Comparison of ENCODE assay signal across 15 cellular contexts in genomic region chr17:79029327-79030009, GRCh38. TPM values are rescaled to one million over a fixed set of nuclear protein-coding genes. Genes with fewer than 3 reads are reported as not detected.
A peak's percentile ranks its signal among the peaks of the same experiment; 100 is the strongest.
DNase-seq lines count a peak whose midpoint lies in the region; ATAC-seq and TF ChIP-seq lines count a peak whose summit lies in the region.
"Had no signal": no experiment of that assay in that cellular context is flagged by ENCODE, and none has a peak within 500 bp of the region (broad histone marks: within the 10 kb centered on the region; RNA-seq: fewer than 3 reads in every experiment).

No MANE protein-coding gene starts in this region.

- peaks cover 28% of the 10 kb centered on the region for H3K9me1 ChIP-seq in IMR-90 (ENCODE audit: insufficient read depth, low read length)

- CTCF ChIA-PET in IMR-90 (lab: Yijun Ruan, JAX), result no interaction called here

- H3K9ac ChIP-seq in BLaER1, result no peak overlapping the region
- H3K9ac ChIP-seq in IMR-90 (ENCODE audit: low read depth, low read length), result no peak overlapping the region
- no peak overlapping the region for H3K9ac ChIP-seq in endodermal cell (ENCODE audit: extremely low read depth, low read length, poor library complexity, severe bottlenecking)

- no peak for TF ChIP-seq POLR2A in IMR-90 (IDR thresholded peaks at IDR 0.05; ENCODE audit: low read depth, low read length)

- peak overlapping the region; percentile 45 for H2AK5ac ChIP-seq in IMR-90 (ENCODE audit: low read depth, low read length)

- H3K27me3 ChIP-seq in BLaER1 (peaks cover 19% of the 10 kb centered on the region), IMR-90 (ENCODE audit: control insufficient read depth, insufficient read depth, low read length) (no peaks in the 10 kb centered on the region), endodermal cell (ENCODE audit: control insufficient read depth, insufficient read depth, low read length, poor library complexity, severe bottlenecking) (peaks cover 19% of the 10 kb centered on the region)

- intact Hi-C loops in IMR-90 (cut with micrococcal nuclease), result no loop called here
- intact Hi-C loops in natural killer cell (cut with micrococcal nuclease), result no loop called here

- no peak overlapping the region for H4K91ac ChIP-seq in IMR-90 (ENCODE audit: insufficient read depth, low read depth, low read length)

- DNase-seq in IMR-90 (no peak), endodermal cell (peak; percentile 52), retina (peak; percentile 15), natural killer cell (no peak), DMS79 (lab: John Stamatoyannopoulos, UW) (no peak)
- DNase-seq: CD4-positive, alpha-beta memory T cell; NCI-H1930; NCI-H2171; NCI-H510A; NCI-H82 had no signal

- POLR2A ChIA-PET in IMR-90 (lab: Charles Lee; ENCODE audit: unreplicated experiment), result interaction anchor here (0.6 kb wide), 1 partner anchor 20 kb away, joined by 9 read pairs; the partner anchor contains the start of gene CANT1

- H3K9me3 ChIP-seq in BLaER1 (no peaks in the 10 kb centered on the region), IMR-90 (ENCODE audit: control insufficient read depth, insufficient read depth, low read length) (no peaks in the 10 kb centered on the region), endodermal cell (ENCODE audit: control insufficient read depth, low read length) (no peaks in the 10 kb centered on the region)
- H3K9me3 ChIP-seq: HAP-1 had no signal

- H2BK20ac ChIP-seq in IMR-90 (ENCODE audit: low read depth, low read length), result no peak overlapping the region

- no TSS peak for BruUV-seq in IMR-90 (replicated peaks; lab: Mats Ljungman, UMichigan)

- H3K18ac ChIP-seq in IMR-90 (ENCODE audit: low read depth, low read length), result no peak overlapping the region

- H3K23ac ChIP-seq in IMR-90 (ENCODE audit: low read depth, low read length), result no peak overlapping the region

- H2BK15ac ChIP-seq in IMR-90 (ENCODE audit: low read depth, low read length), result no peak overlapping the region

- H3K4me2 ChIP-seq in BLaER1 (peak overlapping the region; percentile 55), IMR-90 (ENCODE audit: low read depth, low read length) (no peak overlapping the region)

- no peak overlapping the region for H4K5ac ChIP-seq in IMR-90 (ENCODE audit: low read depth, low read length)

- H3K4me3 Mint-ChIP-seq in endodermal cell, result no peak overlapping the region
- no peak overlapping the region for H3K4me3 Mint-ChIP-seq in natural killer cell
- H3K4me3 Mint-ChIP-seq: CD4-positive, alpha-beta memory T cell; IgD-negative memory B cell had no signal

- H3K27me3 Mint-ChIP-seq in endodermal cell (ENCODE audit: insufficient read depth), result peaks cover 61% of the 10 kb centered on the region
- peaks cover 16 to 38% of the 10 kb centered on the region in 2 donors for H3K27me3 Mint-ChIP-seq in natural killer cell (ENCODE audit: low read depth in 2 of 2)

- H3K4me3 ChIP-seq in BLaER1 (no peak overlapping the region), IMR-90 (ENCODE audit: insufficient read depth, low read depth, low read length) (no peak overlapping the region), endodermal cell (ENCODE audit: low read length) (no peak overlapping the region)
- H3K4me3 ChIP-seq: HAP-1 had no signal

- TF ChIP-seq CTCF in IMR-90 (conservative IDR thresholded peaks at IDR 0.05; ENCODE audit: low read depth, low read length), result no peak
- TF ChIP-seq CTCF in endodermal cell (conservative IDR thresholded peaks at IDR 0.05), result no peak
- TF ChIP-seq CTCF in natural killer cell (IDR thresholded peaks at IDR 0.05), result no peak

- ATAC-seq in IMR-90 (ENCODE audit: low read depth), result no peak
- ATAC-seq in GM21515 (IDR thresholded peaks at IDR 0.05; ENCODE audit: unreplicated experiment), result no peak
- ATAC-seq in natural killer cell, result no peak
- ATAC-seq in GM21576 (IDR thresholded peaks at IDR 0.05; ENCODE audit: unreplicated experiment), result no peak

- dilution Hi-C loops in IMR-90 (cut with HindIII; ENCODE audit: low sequenced_read_pairs, unreplicated experiment), result no loop called here

- H3K4me1 ChIP-seq in BLaER1, result peaks cover 68% of the 10 kb centered on the region
- peaks cover 29% of the 10 kb centered on the region for H3K4me1 ChIP-seq in IMR-90 (ENCODE audit: control insufficient read depth, insufficient read depth, low read length)
- H3K4me1 ChIP-seq in endodermal cell (ENCODE audit: control insufficient read depth, insufficient read depth, low read length), result no peaks in the 10 kb centered on the region

- H3K4me1 Mint-ChIP-seq in endodermal cell (peaks cover 7% of the 10 kb centered on the region), natural killer cell (peaks cover 0 to 4% of the 10 kb centered on the region in 2 donors)

- H3K36me3 Mint-ChIP-seq in endodermal cell (ENCODE audit: low read depth) (peaks cover 3% of the 10 kb centered on the region), natural killer cell (no peaks in the 10 kb centered on the region)
- H3K36me3 Mint-ChIP-seq: CD4-positive, alpha-beta memory T cell had no signal

- H2AFZ ChIP-seq in IMR-90 (replicated peaks; ENCODE audit: low read length, poor library complexity), result no peak overlapping the region

- no peak overlapping the region for H3K4ac ChIP-seq in IMR-90 (ENCODE audit: low read depth, low read length)

- no peak overlapping the region for H3K14ac ChIP-seq in IMR-90 (replicated peaks; ENCODE audit: low read depth, low read length)

- H3K79me1 ChIP-seq in IMR-90 (ENCODE audit: low read depth in 1 of 2, low read length in 2 of 2), result peaks cover 7 to 31% of the 10 kb centered on the region in 2 experiments; a peak in 2 of 4 replicates

- H2AK9ac ChIP-seq in IMR-90 (replicated peaks; ENCODE audit: low read depth, low read length, poor library complexity), result no peak overlapping the region

- TF ChIP-seq RAD21 in IMR-90 (IDR thresholded peaks at IDR 0.05; ENCODE audit: low read length), result no peak

- no peak overlapping the region for H2BK120ac ChIP-seq in IMR-90 (ENCODE audit: low read depth, low read length)

- H3K9me3 Mint-ChIP-seq in endodermal cell (no peaks in the 10 kb centered on the region), natural killer cell (no peaks in the 10 kb centered on the region)
- H3K9me3 Mint-ChIP-seq: IgD-negative memory B cell had no signal

- H4K20me1 ChIP-seq in BLaER1 (no peaks in the 10 kb centered on the region), IMR-90 (ENCODE audit: insufficient read depth, low read length) (no peaks in the 10 kb centered on the region)

- H3K36me3 ChIP-seq in BLaER1 (no peaks in the 10 kb centered on the region), IMR-90 (ENCODE audit: control insufficient read depth, insufficient read depth, low read length) (no peaks in the 10 kb centered on the region), endodermal cell (ENCODE audit: control insufficient read depth, insufficient read depth, low read length) (no peaks in the 10 kb centered on the region)
- H3K36me3 ChIP-seq: HAP-1 had no signal

- in situ Hi-C loops in IMR-90 (cut with MboI; ENCODE audit: low sequenced_read_pairs), result no loop called here

- no peak overlapping the region for H2BK5ac ChIP-seq in IMR-90 (ENCODE audit: low read depth, low read length, poor library complexity, severe bottlenecking)

- H4K8ac ChIP-seq in IMR-90 (ENCODE audit: low read depth in 2 of 2, low read length in 2 of 2), result no peak overlapping the region

- WGBS in IMR-90 (ENCODE audit: extremely low coverage in 2 of 2, insufficient read length in 1 of 2), 2 experiments, result 100% methylated on average over 1 of the region's 16 CpGs; no CpG with 5 or more reads in 1 of the 2 experiments
- WGBS in endodermal cell (ENCODE audit: insufficient coverage in 1 of 2, insufficient read length in 1 of 2), 2 experiments, result 86 to 89% methylated on average over 13 to 16 of the region's 16 CpGs

- H3K27ac Mint-ChIP-seq in endodermal cell (no peak overlapping the region), natural killer cell (no peak overlapping the region)
- H3K27ac Mint-ChIP-seq: CD4-positive, alpha-beta memory T cell had no signal

- no peak overlapping the region for H3K27ac ChIP-seq in BLaER1
- no peak overlapping the region for H3K27ac ChIP-seq in IMR-90 (ENCODE audit: insufficient read depth, low read length)
- H3K27ac ChIP-seq in endodermal cell (ENCODE audit: low read depth, low read length), result no peak overlapping the region

- H3K56ac ChIP-seq in IMR-90 (ENCODE audit: extremely low read depth, insufficient read depth, low read length), result no peak overlapping the region

TF ChIP-seq in IMR-90, 13 proteins besides CTCF, POLR2A, EP300 and RAD21 (continues in another document):
- TF ChIP-seq SMC3 (IDR thresholded peaks at IDR 0.05; ENCODE audit: low read depth, low read length), result no peak
- no peak for TF ChIP-seq CHD1 (IDR thresholded peaks at IDR 0.05; ENCODE audit: low read depth, low read length)
- TF ChIP-seq RFX5 (IDR thresholded peaks at IDR 0.05; ENCODE audit: low read depth, low read length), result no peak

RNA-seq across cellular contexts. Expression of gene C1QTNF1, which starts 5.5 kb away (rescaled TPM):
- total RNA-seq in IMR-90 (2012; rRNA removed), result 1.7 and 3.4 TPM in 2 replicates
- polyA plus RNA-seq in IMR-90 (2012; rRNA removed), result 8.4 and 9.0 TPM in 2 replicates
- polyA plus RNA-seq in IMR-90 (2012; cell fraction: cytosol; rRNA removed), result 5.2 and 16.8 TPM in 2 replicates
- 7.4 and 9.5 TPM in 2 replicates for polyA plus RNA-seq in IMR-90 (2012; cell fraction: nucleus; rRNA removed; ENCODE audit: low replicate concordance)
- total RNA-seq in endodermal cell, result 10 to 100 TPM; 16.0 to 16.5 TPM
- 1.5 TPM for polyA plus RNA-seq in endodermal cell (2013, experiment 1 of 2)
- 1.7 TPM for polyA plus RNA-seq in endodermal cell (2013, experiment 2 of 2)
- total RNA-seq in natural killer cell, result under 1 TPM in 2 of 3 donors, not detected in 1; 0.20 to 0.28 TPM
- total RNA-seq: CD4-positive, alpha-beta memory T cell had no signal
- polyA plus RNA-seq: CD4-positive, alpha-beta memory T cell; IgD-negative memory B cell had no signal

RNA-seq across cellular contexts. Expression of gene CANT1, which starts 19.9 kb away (rescaled TPM):
- 50.0 and 51.8 TPM in 2 replicates for total RNA-seq in IMR-90 (2012; rRNA removed)
- polyA plus RNA-seq in IMR-90 (2012; rRNA removed), result 73.4 and 90.7 TPM in 2 replicates
- 61.1 and 63.0 TPM in 2 replicates for polyA plus RNA-seq in IMR-90 (2012; cell fraction: cytosol; rRNA removed)
- 33.7 and 43.7 TPM in 2 replicates for polyA plus RNA-seq in IMR-90 (2012; cell fraction: nucleus; rRNA removed; ENCODE audit: low replicate concordance)
- 10 to 100 TPM; 57.5 to 61.8 TPM for total RNA-seq in endodermal cell
- polyA plus RNA-seq in endodermal cell (2013, experiment 1 of 2), result 50.7 TPM
- polyA plus RNA-seq in endodermal cell (2013, experiment 2 of 2), result 48.7 TPM
- total RNA-seq in natural killer cell, result 10 to 100 TPM; 40.0 to 58.8 (median 53.4) TPM

RNA-seq across cellular contexts. Expression of gene ENGASE, which starts 45.2 kb away (rescaled TPM):
- total RNA-seq in IMR-90 (2012; rRNA removed) (2.5 and 3.9 TPM in 2 replicates), endodermal cell (10 to 100 TPM; 40.8 to 42.0 TPM), natural killer cell (10 to 100 TPM; 56.0 to 86.4 (median 56.9) TPM)
- 10.4 and 12.1 TPM in 2 replicates for polyA plus RNA-seq in IMR-90 (2012; rRNA removed)
- 5.4 and 8.9 TPM in 2 replicates for polyA plus RNA-seq in IMR-90 (2012; cell fraction: cytosol; rRNA removed)
- polyA plus RNA-seq in IMR-90 (2012; cell fraction: nucleus; rRNA removed; ENCODE audit: low replicate concordance), result 108 and 158 TPM in 2 replicates
- 33.7 TPM for polyA plus RNA-seq in endodermal cell (2013, experiment 1 of 2)
- 27.0 TPM for polyA plus RNA-seq in endodermal cell (2013, experiment 2 of 2)

RNA-seq across cellular contexts. Expression of gene LGALS3BP, which starts 49.7 kb away (rescaled TPM):
- total RNA-seq in IMR-90 (2012; rRNA removed), result 33.7 and 34.7 TPM in 2 replicates
- polyA plus RNA-seq in IMR-90 (2012; rRNA removed), result 249 and 273 TPM in 2 replicates
- 146 and 259 TPM in 2 replicates for polyA plus RNA-seq in IMR-90 (2012; cell fraction: cytosol; rRNA removed)
- 165 and 308 TPM in 2 replicates for polyA plus RNA-seq in IMR-90 (2012; cell fraction: nucleus; rRNA removed; ENCODE audit: low replicate concordance)
- total RNA-seq in endodermal cell, result 10 to 100 TPM; 23.3 to 71.4 TPM
- 51.4 TPM for polyA plus RNA-seq in endodermal cell (2013, experiment 1 of 2)
- 47.9 TPM for polyA plus RNA-seq in endodermal cell (2013, experiment 2 of 2)
- 1 to 10 TPM; 4.2 to 8.8 (median 4.2) TPM for total RNA-seq in natural killer cell

Comparison
In these comparisons a context has a peak if more than half of its experiments do, and no peak if none do; other contexts are left out.
1. DNase-seq: peak in endodermal cell (single experiment) and retina (single experiment); none in IMR-90 (single experiment), natural killer cell (single experiment) and DMS79 (single experiment).